Comparison of ENCODE assay signal across 1 cellular context in the genomic region with DNA sequence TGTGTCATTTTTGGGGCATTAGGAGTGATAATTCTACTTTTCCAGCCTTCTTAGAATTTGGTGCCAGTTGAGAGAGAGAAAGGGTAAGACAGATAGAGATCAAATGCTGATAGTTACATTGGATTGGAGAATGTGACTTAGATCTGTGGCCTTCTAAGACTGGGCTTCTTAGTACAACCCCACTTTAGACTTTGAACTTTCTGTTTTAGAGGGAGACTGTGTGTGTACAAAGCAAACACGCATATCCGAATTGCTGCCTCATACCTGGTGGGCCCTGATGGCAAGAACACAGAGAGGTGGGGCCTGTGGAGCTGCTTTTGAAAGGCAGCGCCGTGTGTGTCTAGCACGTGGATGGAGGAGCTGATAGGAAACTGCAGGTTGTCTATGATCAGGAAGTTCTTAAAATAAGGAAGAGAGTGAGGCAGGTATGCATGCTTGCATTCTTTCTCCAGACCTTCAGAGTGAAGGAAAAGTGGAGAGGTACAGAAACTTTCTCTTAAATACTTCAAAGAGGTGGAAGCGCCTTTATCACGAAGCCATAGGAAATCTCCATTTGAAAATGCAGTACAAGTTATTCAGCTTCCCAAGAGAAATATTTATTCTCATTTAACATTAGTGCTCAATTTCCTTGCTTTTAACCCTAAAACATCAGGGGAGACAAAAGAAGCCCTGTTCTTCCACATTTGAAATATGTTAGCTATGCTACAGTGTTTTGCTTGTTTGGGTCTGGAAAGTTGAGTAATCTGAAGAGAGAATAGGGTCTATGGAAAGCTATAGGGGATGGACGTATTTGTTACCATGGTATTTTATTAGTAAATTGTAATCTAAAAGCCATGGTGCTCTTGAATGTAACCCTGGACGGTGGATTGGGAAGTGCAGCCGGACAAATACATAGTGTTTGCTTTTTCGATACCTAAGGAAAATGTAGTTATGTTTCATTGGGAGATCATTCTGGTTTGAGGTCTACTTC.
TF ChIP-seq lines count a peak whose summit lies in the region.

No MANE protein-coding gene starts in this region.

TF ChIP-seq in A549, 52 proteins besides CTCF, POLR2A, EP300 and RAD21:
- TF ChIP-seq JUNB (IDR thresholded peaks at IDR 0.05) = no peak
- TF ChIP-seq, protein P1, sequence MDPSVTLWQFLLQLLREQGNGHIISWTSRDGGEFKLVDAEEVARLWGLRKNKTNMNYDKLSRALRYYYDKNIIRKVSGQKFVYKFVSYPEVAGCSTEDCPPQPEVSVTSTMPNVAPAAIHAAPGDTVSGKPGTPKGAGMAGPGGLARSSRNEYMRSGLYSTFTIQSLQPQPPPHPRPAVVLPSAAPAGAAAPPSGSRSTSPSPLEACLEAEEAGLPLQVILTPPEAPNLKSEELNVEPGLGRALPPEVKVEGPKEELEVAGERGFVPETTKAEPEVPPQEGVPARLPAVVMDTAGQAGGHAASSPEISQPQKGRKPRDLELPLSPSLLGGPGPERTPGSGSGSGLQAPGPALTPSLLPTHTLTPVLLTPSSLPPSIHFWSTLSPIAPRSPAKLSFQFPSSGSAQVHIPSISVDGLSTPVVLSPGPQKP (IDR thresholded peaks at IDR 0.05; ENCODE audit: low read depth, low read length) = no peak
- no peak for TF ChIP-seq CEBPB (IDR thresholded peaks at IDR 0.05)
